ENCODE assay signal across 7 cellular contexts in the genomic region with DNA sequence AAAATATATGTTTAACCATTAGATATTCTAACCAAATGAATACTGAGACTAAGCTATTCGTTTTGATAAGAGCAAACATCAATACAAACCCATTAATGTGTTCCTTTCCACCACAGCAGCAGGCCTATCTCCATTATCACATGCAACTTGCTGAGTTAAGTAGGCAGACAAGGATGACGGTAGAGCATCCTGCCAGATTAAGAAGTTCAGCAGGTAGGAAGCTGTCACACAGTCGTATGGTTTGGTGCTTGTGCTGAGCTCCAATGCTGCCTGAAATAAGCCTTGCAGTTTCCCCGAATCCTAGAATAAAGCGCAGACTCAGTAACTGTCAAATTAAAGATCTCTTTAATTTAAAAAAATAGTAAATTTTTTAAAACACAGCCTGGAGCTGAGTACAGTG.
"Had no signal": no experiment of that assay in that cellular context is flagged by ENCODE, and none has a peak within 500 bp of the region (broad histone marks: within the 10 kb centered on the region; RNA-seq: fewer than 3 reads in every experiment).

No MANE protein-coding gene starts in this region.

- H3K4me1 Mint-ChIP-seq: IgD-negative memory B cell had no signal

- H3K27ac Mint-ChIP-seq: IgD-negative memory B cell had no signal

- DNase-seq: IMR-90, KBM-7, KG1 had no signal

- H3K4me3 Mint-ChIP-seq: IgD-negative memory B cell had no signal

- H3K27me3 Mint-ChIP-seq: IgD-negative memory B cell had no signal

- H3K4me3 ChIP-seq: K562 had no signal

- H3K9me3 Mint-ChIP-seq: IgD-negative memory B cell had no signal

- ATAC-seq: HepG2, K562 had no signal

- H3K27ac ChIP-seq: HL-60 had no signal
